ENCODE assay signal across 1 cellular context in genomic region chr16:51636913-51637743, GRCh38.
A peak's percentile ranks its signal among the peaks of the same experiment; 100 is the strongest.
TF ChIP-seq lines count a peak whose summit lies in the region.

No MANE protein-coding gene starts in this region.

TF ChIP-seq in H1, 55 proteins besides CTCF, POLR2A, EP300 and RAD21 (continued from another document):
- TF ChIP-seq GTF2F1 (IDR thresholded peaks at IDR 0.05; ENCODE audit: borderline replicate concordance, low read depth, low read length) (no peak), SP4 (IDR thresholded peaks at IDR 0.05; ENCODE audit: low read length) (no peak), HDAC2 (IDR thresholded peaks at IDR 0.05; ENCODE audit: borderline replicate concordance in 1 of 2, low read depth in 2 of 2, low read length in 2 of 2) (peak in 1 of 2 experiments; percentile 79; a peak in 1 of 4 replicates), JUN (IDR thresholded peaks at IDR 0.05; ENCODE audit: low read depth, low read length) (no peak), SP2 (IDR thresholded peaks at IDR 0.05; ENCODE audit: low read length) (no peak), SUZ12 (IDR thresholded peaks at IDR 0.05; ENCODE audit: low read length) (no peak), CHD7 (IDR thresholded peaks at IDR 0.05; ENCODE audit: insufficient replicate concordance, low read length) (no peak), PHF8 (conservative IDR thresholded peaks at IDR 0.05; ENCODE audit: low read depth, low read length) (no peak), CHD2 (IDR thresholded peaks at IDR 0.05; ENCODE audit: low read length) (0 out of 2 replicates have a peak, but pooled peaks have one; percentile 20), CTBP2 (IDR thresholded peaks at IDR 0.05; ENCODE audit: borderline replicate concordance, insufficient read depth, insufficient read length, low read length) (no peak), POU5F1 (IDR thresholded peaks at IDR 0.05; ENCODE audit: low read depth, low read length) (peak; percentile 34; the same call in 1 of the 2 replicates), CBX8 (IDR thresholded peaks at IDR 0.05; ENCODE audit: borderline replicate concordance, low read depth, low read length) (no peak), POLR2AphosphoS5 (IDR thresholded peaks at IDR 0.05; ENCODE audit: low read depth, low read length) (no peak), CHD1 (IDR thresholded peaks at IDR 0.05; ENCODE audit: low read depth, low read length) (no peak), EGR1 (IDR thresholded peaks at IDR 0.05; ENCODE audit: borderline replicate concordance, low read depth, low read length) (no peak), TAF1 (IDR thresholded peaks at IDR 0.05; ENCODE audit: low read depth, low read length) (0 out of 2 replicates have a peak, but pooled peaks have one; percentile 31), KDM1A (IDR thresholded peaks at IDR 0.05; ENCODE audit: borderline replicate concordance, low read length) (peak; percentile 28; the same call in 1 of the 2 replicates), RNF2 (IDR thresholded peaks at IDR 0.05; ENCODE audit: borderline replicate concordance, low read depth, low read length, missing control alignments, poor library complexity, severe bottlenecking) (no peak), SIX5 (IDR thresholded peaks at IDR 0.05; ENCODE audit: low read depth, low read length) (no peak), BACH1 (IDR thresholded peaks at IDR 0.05; ENCODE audit: low read length) (no peak), MAFK (IDR thresholded peaks at IDR 0.05; ENCODE audit: low read depth, low read length) (no peak), ASH2L (IDR thresholded peaks at IDR 0.05; ENCODE audit: low read length) (peak; percentile 71), SP1 (IDR thresholded peaks at IDR 0.05; ENCODE audit: low read depth, low read length) (peak; percentile 73; the same call in 1 of the 2 replicates), SIN3A (conservative IDR thresholded peaks at IDR 0.05 in 1 of 2, IDR thresholded peaks at IDR 0.05 in 1 of 2; ENCODE audit: low read depth in 1 of 2, low read length in 2 of 2) (no peak; a peak in 1 of 4 replicates), BCL11A (IDR thresholded peaks at IDR 0.05; ENCODE audit: low read depth in 2 of 2, low read length in 2 of 2) (no peak)
- TF ChIP-seq, protein P1, sequence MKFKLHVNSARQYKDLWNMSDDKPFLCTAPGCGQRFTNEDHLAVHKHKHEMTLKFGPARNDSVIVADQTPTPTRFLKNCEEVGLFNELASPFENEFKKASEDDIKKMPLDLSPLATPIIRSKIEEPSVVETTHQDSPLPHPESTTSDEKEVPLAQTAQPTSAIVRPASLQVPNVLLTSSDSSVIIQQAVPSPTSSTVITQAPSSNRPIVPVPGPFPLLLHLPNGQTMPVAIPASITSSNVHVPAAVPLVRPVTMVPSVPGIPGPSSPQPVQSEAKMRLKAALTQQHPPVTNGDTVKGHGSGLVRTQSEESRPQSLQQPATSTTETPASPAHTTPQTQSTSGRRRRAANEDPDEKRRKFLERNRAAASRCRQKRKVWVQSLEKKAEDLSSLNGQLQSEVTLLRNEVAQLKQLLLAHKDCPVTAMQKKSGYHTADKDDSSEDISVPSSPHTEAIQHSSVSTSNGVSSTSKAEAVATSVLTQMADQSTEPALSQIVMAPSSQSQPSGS (IDR thresholded peaks at IDR 0.05; ENCODE audit: low read length) = 0 out of 2 replicates have a peak, but pooled peaks have one; percentile 52
- TF ChIP-seq, protein P2, sequence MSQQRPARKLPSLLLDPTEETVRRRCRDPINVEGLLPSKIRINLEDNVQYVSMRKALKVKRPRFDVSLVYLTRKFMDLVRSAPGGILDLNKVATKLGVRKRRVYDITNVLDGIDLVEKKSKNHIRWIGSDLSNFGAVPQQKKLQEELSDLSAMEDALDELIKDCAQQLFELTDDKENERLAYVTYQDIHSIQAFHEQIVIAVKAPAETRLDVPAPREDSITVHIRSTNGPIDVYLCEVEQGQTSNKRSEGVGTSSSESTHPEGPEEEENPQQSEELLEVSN (IDR thresholded peaks at IDR 0.05) = no peak
